15 cellular contexts compared by ENCODE assay signal in genomic region chr11:36425593-36426206, GRCh38.
A peak's percentile ranks its signal among the peaks of the same experiment; 100 is the strongest.
DNase-seq lines count a peak whose midpoint lies in the region; TF ChIP-seq lines count a peak whose summit lies in the region.
"Had no signal": no experiment of that assay in that cellular context is flagged by ENCODE, and none has a peak within 500 bp of the region (broad histone marks: within the 10 kb centered on the region; RNA-seq: fewer than 3 reads in every experiment).

No MANE protein-coding gene starts in this region.

- no peak overlapping the region for H3K9ac ChIP-seq in skeletal muscle tissue (ENCODE audit: low read depth in 1 of 3, low read length in 3 of 3)

- peaks cover 2 to 35% (median 8%) of the 10 kb centered on the region in 3 donors for H3K4me1 ChIP-seq in skeletal muscle tissue (ENCODE audit: control insufficient read depth in 3 of 3, insufficient read depth in 3 of 3, low read length in 3 of 3)

- H3K36me3 ChIP-seq in skeletal muscle tissue (ENCODE audit: control insufficient read depth in 3 of 3, insufficient read depth in 3 of 3, low read length in 3 of 3) = no peaks in the 10 kb centered on the region
- H3K36me3 ChIP-seq: tibial artery had no signal

- H3K36me3 Mint-ChIP-seq in immature natural killer cell = peaks cover 28 to 68% (median 48%) of the 10 kb centered on the region in 3 donors
- H3K36me3 Mint-ChIP-seq in CD14-positive monocyte = peaks cover 12 to 15% of the 10 kb centered on the region in 2 donors

- no peaks in the 10 kb centered on the region for H3K9me3 ChIP-seq in skeletal muscle tissue (ENCODE audit: control insufficient read depth in 3 of 3, low read length in 3 of 3)
- H3K9me3 ChIP-seq: tibial artery had no signal

- peak overlapping the region; percentile 28 for H3K27ac ChIP-seq in skeletal muscle tissue (ENCODE audit: low read depth, low read length)
- H3K27ac ChIP-seq: tibial artery had no signal

- H3K9me3 Mint-ChIP-seq in immature natural killer cell (no peaks in the 10 kb centered on the region), CD14-positive monocyte (no peaks in the 10 kb centered on the region)

- peaks cover 93 to 97% of the 10 kb centered on the region in 2 donors for H3K4me1 Mint-ChIP-seq in immature natural killer cell
- peaks cover 41% of the 10 kb centered on the region for H3K4me1 Mint-ChIP-seq in CD14-positive monocyte

- intact Hi-C loops in CD14-positive monocyte (cut with micrococcal nuclease) = no loop called here

- H3K27me3 ChIP-seq in skeletal muscle tissue (ENCODE audit: control insufficient read depth in 3 of 3, insufficient read depth in 3 of 3, low read length in 3 of 3) = no peaks in the 10 kb centered on the region
- H3K27me3 ChIP-seq: tibial artery had no signal

- DNase-seq in NCI-H2196 (lab: John Stamatoyannopoulos, UW; ENCODE audit: unreplicated experiment) = peak; percentile 20
- DNase-seq in NCI-H2196 treated with DMSO at 0.1 percent for 48 hours (lab: John Stamatoyannopoulos, UW; ENCODE audit: unreplicated experiment) = no peak
- DNase-seq in NCI-H446 treated with DMSO at 0.1 percent for 48 hours (lab: John Stamatoyannopoulos, UW) = peak; percentile 62
- DNase-seq in immature natural killer cell = no peak
- no peak for DNase-seq in NCI-H2107 (lab: John Stamatoyannopoulos, UW)
- DNase-seq in CD14-positive monocyte (ENCODE audit: low spot score) = no peak
- DNase-seq in DMS153 (lab: John Stamatoyannopoulos, UW) = no peak
- DNase-seq: activated CD4-positive, alpha-beta T cell treated with anti-CD3 and anti-CD28 coated beads, Interleukin-2, amount 50 U/mL, for 48 hours; caudate nucleus; GOT3; mammary epithelial cell; NCI-H1092 treated with DMSO at 0.1 percent for 48 hours; NCI-H526 treated with DMSO at 0.1 percent for 48 hours; tibial artery had no signal

- peaks cover 6 to 9% (median 8%) of the 10 kb centered on the region in 3 donors for H3K27me3 Mint-ChIP-seq in immature natural killer cell (ENCODE audit: low read depth in 3 of 3)
- H3K27me3 Mint-ChIP-seq in CD14-positive monocyte (ENCODE audit: low read depth in 3 of 3) = peaks cover 0 to 6% (median 2%) of the 10 kb centered on the region in 3 donors

- H3K4me3 Mint-ChIP-seq in immature natural killer cell (peak overlapping the region; percentile 17 to 75 (median 53)), CD14-positive monocyte (no peak overlapping the region)

- H3K4me3 ChIP-seq in skeletal muscle tissue (ENCODE audit: low read length in 3 of 3) = no peak overlapping the region
- H3K4me3 ChIP-seq: tibial artery had no signal

- peak overlapping the region; percentile 95 to 99 (median 96) for H3K27ac Mint-ChIP-seq in immature natural killer cell
- peak overlapping the region in 3 of 7 donors; percentile 66 to 73 (median 69) for H3K27ac Mint-ChIP-seq in CD14-positive monocyte

- no peak for TF ChIP-seq CTCF in CD14-positive monocyte (IDR thresholded peaks at IDR 0.05)

Comparison
In these comparisons a context has a peak if more than half of its experiments do, and no peak if none do; other contexts are left out.
1. DNase-seq: peak in NCI-H2196 (single experiment) and NCI-H446 treated with DMSO at 0.1 percent for 48 hours (single experiment); none in NCI-H2196 treated with DMSO at 0.1 percent for 48 hours (single experiment), immature natural killer cell (0 of 3), NCI-H2107 (single experiment), CD14-positive monocyte (single experiment) and DMS153 (single experiment).
2. H3K4me3 Mint-ChIP-seq: peak in immature natural killer cell (5 of 5); none in CD14-positive monocyte (0 of 2).